In the genomic region with DNA sequence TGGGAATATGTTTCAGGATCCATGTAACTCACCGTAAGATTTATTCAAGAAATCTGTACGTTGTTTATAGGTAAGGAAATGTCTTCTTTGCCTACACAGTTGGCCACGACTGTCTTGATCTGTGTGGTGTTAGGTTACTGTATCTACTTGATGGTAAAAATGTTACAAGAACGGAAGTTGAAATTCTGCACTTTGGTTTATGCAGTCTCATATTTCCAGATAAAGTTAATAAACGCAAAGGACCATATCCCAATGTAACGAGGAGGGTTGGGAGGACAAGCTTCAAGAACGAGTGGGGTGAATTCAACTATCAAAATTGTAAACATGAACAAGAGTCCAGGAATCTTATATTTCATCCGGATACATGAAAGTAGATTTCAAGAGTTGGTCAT, we compare ENCODE assay signal across 8 cellular contexts. TPM values are rescaled to one million over a fixed set of nuclear protein-coding genes. Genes with fewer than 3 reads are reported as not detected.
DNase-seq lines count a peak whose midpoint lies in the region; ATAC-seq and TF ChIP-seq lines count a peak whose summit lies in the region.

No MANE protein-coding gene starts in this region.

- H3K9me3 Mint-ChIP-seq in activated CD8-positive, alpha-beta memory T cell treated with anti-CD3 and anti-CD28 coated beads, Interleukin-2, amount 10 ng/mL, durations not matched to agents 7 days and 5 days (ENCODE audit: low read depth), result no peaks in the 10 kb centered on the region
- H3K9me3 Mint-ChIP-seq in activated CD8-positive, alpha-beta T cell treated with anti-CD3 and anti-CD28 coated beads for 36 hours, result no peaks in the 10 kb centered on the region
- H3K9me3 Mint-ChIP-seq in stimulated activated memory B cell treated with anti-CD40 and anti-IgM and Interleukin-4, amounts not matched to agents 10 μg/mL and 1 μg/mL and 100 μg/mL, for 72 hours, result no peaks in the 10 kb centered on the region

- no peak for DNase-seq in activated CD8-positive, alpha-beta memory T cell treated with anti-CD3 and anti-CD28 coated beads, Interleukin-2, amount 10 ng/mL, durations not matched to agents 7 days and 5 days
- DNase-seq in activated CD8-positive, alpha-beta memory T cell treated with anti-CD3 and anti-CD28 coated beads, Interleukin-2, amount 50 U/mL, for 4 hours, result no peak
- no peak for DNase-seq in activated CD8-positive, alpha-beta T cell treated with anti-CD3 and anti-CD28 coated beads for 36 hours
- no peak for DNase-seq in ACHN
- no peak for DNase-seq in GM13977 (ENCODE audit: low spot score)
- DNase-seq in activated CD4-positive, alpha-beta T cell treated with anti-CD3 and anti-CD28 coated beads for 4 hours, result no peak

- POLR2A ChIA-PET in activated CD8-positive, alpha-beta T cell treated with anti-CD3 and anti-CD28 coated beads for 36 hours (lab: Charles Lee), result interaction anchor here (0.8 to 1.2 kb wide), 5 partner anchors 34 to 181 kb away, joined by 3 to 7 read pairs (median 4); partner anchors contain the start of genes ATP6V1A and SPICE1

- H3K4me3 ChIP-seq in iPS-11a (ENCODE audit: low read depth, low read length), result peak overlapping the region; percentile 75

- ATAC-seq in activated CD8-positive, alpha-beta memory T cell treated with anti-CD3 and anti-CD28 coated beads, Interleukin-2, amount 10 ng/mL, durations not matched to agents 7 days and 5 days, result no peak
- ATAC-seq in activated CD8-positive, alpha-beta T cell treated with anti-CD3 and anti-CD28 coated beads for 36 hours, result no peak
- ATAC-seq in stimulated activated memory B cell treated with anti-CD40 and anti-IgM and Interleukin-4, amounts not matched to agents 10 μg/mL and 1 μg/mL and 100 μg/mL, for 72 hours, result no peak

- no peak for TF ChIP-seq CTCF in activated CD8-positive, alpha-beta T cell treated with anti-CD3 and anti-CD28 coated beads for 36 hours (IDR thresholded peaks at IDR 0.05)
- no peak for TF ChIP-seq CTCF in GM13977 (IDR thresholded peaks at IDR 0.05; ENCODE audit: extremely low read depth, insufficient read depth, missing control alignments)

- peaks cover 3% of the 10 kb centered on the region for H3K36me3 Mint-ChIP-seq in activated CD8-positive, alpha-beta memory T cell treated with anti-CD3 and anti-CD28 coated beads, Interleukin-2, amount 10 ng/mL, durations not matched to agents 7 days and 5 days
- peaks cover 1% of the 10 kb centered on the region for H3K36me3 Mint-ChIP-seq in activated CD8-positive, alpha-beta T cell treated with anti-CD3 and anti-CD28 coated beads for 36 hours (ENCODE audit: low read depth)
- H3K36me3 Mint-ChIP-seq in stimulated activated memory B cell treated with anti-CD40 and anti-IgM and Interleukin-4, amounts not matched to agents 10 μg/mL and 1 μg/mL and 100 μg/mL, for 72 hours, result no peaks in the 10 kb centered on the region

- in situ Hi-C loops in ACHN (cut with HindIII; ENCODE audit: low pct_ligation_motif_present, low pct_unique_long_range_greater_than_20kb, low sequenced_read_pairs), result no loop called here
- in situ Hi-C loops in GM13977 (cut with MboI; ENCODE audit: low pct_unique_long_range_greater_than_20kb, low sequenced_read_pairs, unreplicated experiment), result no loop called here

- H3K4me1 Mint-ChIP-seq in activated CD8-positive, alpha-beta memory T cell treated with anti-CD3 and anti-CD28 coated beads, Interleukin-2, amount 10 ng/mL, durations not matched to agents 7 days and 5 days, result peaks cover 16% of the 10 kb centered on the region
- H3K4me1 Mint-ChIP-seq in activated CD8-positive, alpha-beta T cell treated with anti-CD3 and anti-CD28 coated beads for 36 hours (ENCODE audit: low read depth), result peaks cover 25% of the 10 kb centered on the region
- peaks cover 19% of the 10 kb centered on the region for H3K4me1 Mint-ChIP-seq in stimulated activated memory B cell treated with anti-CD40 and anti-IgM and Interleukin-4, amounts not matched to agents 10 μg/mL and 1 μg/mL and 100 μg/mL, for 72 hours

- no peaks in the 10 kb centered on the region for H3K27me3 Mint-ChIP-seq in activated CD8-positive, alpha-beta memory T cell treated with anti-CD3 and anti-CD28 coated beads, Interleukin-2, amount 10 ng/mL, durations not matched to agents 7 days and 5 days
- no peaks in the 10 kb centered on the region for H3K27me3 Mint-ChIP-seq in activated CD8-positive, alpha-beta T cell treated with anti-CD3 and anti-CD28 coated beads for 36 hours
- no peaks in the 10 kb centered on the region for H3K27me3 Mint-ChIP-seq in stimulated activated memory B cell treated with anti-CD40 and anti-IgM and Interleukin-4, amounts not matched to agents 10 μg/mL and 1 μg/mL and 100 μg/mL, for 72 hours

- peak overlapping the region; percentile 99 for H3K27ac Mint-ChIP-seq in activated CD8-positive, alpha-beta memory T cell treated with anti-CD3 and anti-CD28 coated beads, Interleukin-2, amount 10 ng/mL, durations not matched to agents 7 days and 5 days
- H3K27ac Mint-ChIP-seq in activated CD8-positive, alpha-beta T cell treated with anti-CD3 and anti-CD28 coated beads for 36 hours, result peak overlapping the region; percentile 100
- peak overlapping the region; percentile 91 for H3K27ac Mint-ChIP-seq in stimulated activated memory B cell treated with anti-CD40 and anti-IgM and Interleukin-4, amounts not matched to agents 10 μg/mL and 1 μg/mL and 100 μg/mL, for 72 hours

- intact Hi-C loops in activated CD8-positive, alpha-beta T cell treated with anti-CD3 and anti-CD28 coated beads for 36 hours (cut with micrococcal nuclease), result no loop called here

- H3K4me3 Mint-ChIP-seq in activated CD8-positive, alpha-beta memory T cell treated with anti-CD3 and anti-CD28 coated beads, Interleukin-2, amount 10 ng/mL, durations not matched to agents 7 days and 5 days, result peak overlapping the region; percentile 95
- H3K4me3 Mint-ChIP-seq in activated CD8-positive, alpha-beta T cell treated with anti-CD3 and anti-CD28 coated beads for 36 hours, result peak overlapping the region; percentile 99
- peak overlapping the region; percentile 96 for H3K4me3 Mint-ChIP-seq in stimulated activated memory B cell treated with anti-CD40 and anti-IgM and Interleukin-4, amounts not matched to agents 10 μg/mL and 1 μg/mL and 100 μg/mL, for 72 hours

- CTCF ChIA-PET in activated CD8-positive, alpha-beta memory T cell treated with anti-CD3 and anti-CD28 coated beads, Interleukin-2, amount 10 ng/mL, durations not matched to agents 7 days and 5 days (lab: Charles Lee), result interaction anchor here (0.5 to 2.6 kb wide), 7 partner anchors 31 to 181 kb away, joined by 3 to 8 read pairs (median 4); partner anchors contain the start of genes NAA50 and SPICE1
- CTCF ChIA-PET in activated CD8-positive, alpha-beta T cell treated with anti-CD3 and anti-CD28 coated beads for 36 hours (lab: Charles Lee), result interaction anchor here (1.1 to 1.5 kb wide), 3 partner anchors 10 to 149 kb away, joined by 3 to 9 read pairs (median 4); no protein-coding TSS in a partner anchor

RNA-seq across cellular contexts. Expression of gene USF3, which starts 1.0 kb away (rescaled TPM):
- 10 to 100 TPM; 14.5 to 15.2 TPM for total RNA-seq in activated CD8-positive, alpha-beta memory T cell treated with anti-CD3 and anti-CD28 coated beads, Interleukin-2, amount 10 ng/mL, durations not matched to agents 7 days and 5 days
- 10 to 100 TPM; 11.3 to 11.9 TPM for total RNA-seq in activated CD8-positive, alpha-beta T cell treated with anti-CD3 and anti-CD28 coated beads for 36 hours

RNA-seq across cellular contexts. Expression of gene NAA50, which starts 50.6 kb away (rescaled TPM):
- total RNA-seq in activated CD8-positive, alpha-beta memory T cell treated with anti-CD3 and anti-CD28 coated beads, Interleukin-2, amount 10 ng/mL, durations not matched to agents 7 days and 5 days, result 100 to 1,000 TPM; 106 to 134 TPM
- total RNA-seq in activated CD8-positive, alpha-beta T cell treated with anti-CD3 and anti-CD28 coated beads for 36 hours, result 100 to 1,000 TPM; 117 to 118 TPM

RNA-seq across cellular contexts. Expression of gene ATP6V1A, which starts 51.4 kb away (rescaled TPM):
- 10 to 100 TPM; 30.0 to 50.3 TPM for total RNA-seq in activated CD8-positive, alpha-beta memory T cell treated with anti-CD3 and anti-CD28 coated beads, Interleukin-2, amount 10 ng/mL, durations not matched to agents 7 days and 5 days
- total RNA-seq in activated CD8-positive, alpha-beta T cell treated with anti-CD3 and anti-CD28 coated beads for 36 hours, result 10 to 100 TPM; 36.7 to 40.7 TPM
